Comparison of ENCODE assay signal across 8 cellular contexts in the genomic region with DNA sequence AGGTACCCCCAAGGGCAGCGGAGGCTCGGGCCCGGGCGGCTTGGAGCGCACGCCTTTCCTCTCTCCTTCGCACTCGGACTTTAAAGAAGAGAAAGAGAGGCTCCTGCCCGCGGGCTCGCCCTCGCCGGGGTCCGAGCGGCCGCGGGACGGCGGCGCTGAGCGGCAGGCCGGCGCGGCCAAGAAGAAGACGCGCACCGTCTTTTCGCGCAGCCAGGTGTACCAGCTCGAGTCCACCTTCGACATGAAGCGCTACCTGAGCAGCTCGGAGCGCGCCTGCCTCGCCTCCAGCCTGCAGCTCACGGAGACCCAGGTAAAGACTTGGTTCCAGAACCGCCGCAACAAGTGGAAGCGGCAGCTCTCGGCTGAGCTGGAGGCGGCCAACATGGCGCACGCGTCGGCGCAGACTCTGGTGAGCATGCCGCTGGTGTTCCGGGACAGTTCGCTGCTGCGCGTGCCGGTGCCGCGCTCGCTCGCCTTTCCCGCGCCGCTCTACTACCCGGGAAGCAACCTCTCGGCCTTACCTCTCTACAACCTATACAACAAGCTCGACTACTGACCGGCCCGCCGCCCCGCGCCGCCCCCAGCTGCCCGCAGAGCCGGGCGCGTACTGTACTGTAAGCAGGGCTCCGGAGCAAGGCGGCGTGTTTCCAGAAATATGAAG. TPM values are rescaled to one million over a fixed set of nuclear protein-coding genes. Genes with fewer than 3 reads are reported as not detected.
A peak's percentile ranks its signal among the peaks of the same experiment; 100 is the strongest.
DNase-seq lines count a peak whose midpoint lies in the region; ATAC-seq and TF ChIP-seq lines count a peak whose summit lies in the region.

No MANE protein-coding gene starts in this region.

- no peaks in the 10 kb centered on the region for H3K9me3 ChIP-seq in muscle layer of duodenum (ENCODE audit: control insufficient read depth in 1 of 2, low read length in 2 of 2)

- no peak overlapping the region for H3K27ac Mint-ChIP-seq in HFFc6

- H3K9me3 Mint-ChIP-seq in HFFc6: no peaks in the 10 kb centered on the region

- peaks cover 72% of the 10 kb centered on the region for H3K27me3 ChIP-seq in muscle layer of duodenum (ENCODE audit: low read depth, low read length)

- DNase-seq in AG08396 (ENCODE audit: low spot score): peak; percentile 43
- no peak for DNase-seq in HFFc6
- DNase-seq in choroid plexus epithelial cell (ENCODE audit: low read depth): peak; percentile 37
- DNase-seq in ureter (ENCODE audit: low spot score): no peak
- DNase-seq in NCI-H345 (lab: John Stamatoyannopoulos, UW): no peak
- no peak for DNase-seq in effector CD4-positive, alpha-beta T cell

- peaks cover 2 to 59% of the 10 kb centered on the region in 2 donors for H3K4me1 ChIP-seq in muscle layer of duodenum (ENCODE audit: control insufficient read depth in 1 of 2, insufficient read depth in 2 of 2, low read length in 2 of 2)

- H3K36me3 ChIP-seq in muscle layer of duodenum (ENCODE audit: control insufficient read depth in 1 of 2, insufficient read depth in 2 of 2, low read length in 2 of 2): no peaks in the 10 kb centered on the region

- H3K4me3 ChIP-seq in choroid plexus epithelial cell (ENCODE audit: low read depth, low read length) (peak overlapping the region; percentile 23), muscle layer of duodenum (ENCODE audit: low read depth in 1 of 2, low read length in 2 of 2) (peak overlapping the region; percentile 33 to 60)

- peak overlapping the region; percentile 84 for H3K4me3 Mint-ChIP-seq in HFFc6

- ATAC-seq in HG03280 (IDR thresholded peaks at IDR 0.05; ENCODE audit: unreplicated experiment): no peak

- H3K4me1 Mint-ChIP-seq in HFFc6 (ENCODE audit: low read depth): peaks cover 22% of the 10 kb centered on the region

- H3K27ac ChIP-seq in muscle layer of duodenum (ENCODE audit: low read length): no peak overlapping the region

- TF ChIP-seq CTCF in HFFc6 (IDR thresholded peaks at IDR 0.05) (no peak), choroid plexus epithelial cell (conservative IDR thresholded peaks at IDR 0.05; ENCODE audit: low read depth, low read length) (no peak)

- peaks cover 55% of the 10 kb centered on the region for H3K27me3 Mint-ChIP-seq in HFFc6 (ENCODE audit: insufficient read depth)

- no peaks in the 10 kb centered on the region for H3K36me3 Mint-ChIP-seq in HFFc6 (ENCODE audit: low read depth)

RNA-seq across cellular contexts. Expression of a gene that starts 1.8 kb away (rescaled TPM):
- not detected for total RNA-seq in HFFc6 (2021; fragmentation: NEBNext Ultra II Directional; extraction: Animal tissue kit (Norgen Biotek cat#: 25700))
- total RNA-seq in ureter: not detected

RNA-seq across cellular contexts. Expression of a gene that starts 4.5 kb away (rescaled TPM):
- 100 to 1,000 TPM; 154 to 214 (median 202) TPM for total RNA-seq in HFFc6 (2021; fragmentation: NEBNext Ultra II Directional; extraction: Animal tissue kit (Norgen Biotek cat#: 25700))
- total RNA-seq in ureter: 72.5 TPM

RNA-seq across cellular contexts. Expression of a gene that starts 13.9 kb away (rescaled TPM):
- total RNA-seq in HFFc6 (2021; fragmentation: NEBNext Ultra II Directional; extraction: Animal tissue kit (Norgen Biotek cat#: 25700)): not detected
- not detected for total RNA-seq in ureter

Comparison
In these comparisons a context has a peak if more than half of its experiments do, and no peak if none do; other contexts are left out.
1. DNase-seq: peak in AG08396 (single experiment) and choroid plexus epithelial cell (single experiment); none in HFFc6 (single experiment), ureter (single experiment), NCI-H345 (single experiment) and effector CD4-positive, alpha-beta T cell (single experiment).